Comparison of ENCODE assay signal across 10 cellular contexts in genomic region chr7:84025332-84025927, GRCh38.
DNase-seq lines count a peak whose midpoint lies in the region; FAIRE-seq and TF ChIP-seq lines count a peak whose summit lies in the region.
"Had no signal": no experiment of that assay in that cellular context is flagged by ENCODE, and none has a peak within 500 bp of the region (broad histone marks: within the 10 kb centered on the region; RNA-seq: fewer than 3 reads in every experiment).

No MANE protein-coding gene starts in this region.

- H3K4me1 Mint-ChIP-seq in Caco-2 (ENCODE audit: low read depth, unreplicated experiment): peaks cover 31% of the 10 kb centered on the region
- peaks cover 4% of the 10 kb centered on the region for H3K4me1 Mint-ChIP-seq in nephron progenitor cell

- dilution Hi-C loops in endothelial cell of umbilical vein (cut with MboI; ENCODE audit: extremely low pct_ligation_motif_present, low sequenced_read_pairs): no loop called here

- H3K27me3 ChIP-seq in Caco-2 (replicated peaks; ENCODE audit: control insufficient read depth, insufficient read depth, low read length) (no peaks in the 10 kb centered on the region), endothelial cell of umbilical vein (ENCODE audit: control insufficient read depth in 2 of 2, insufficient read depth in 2 of 2, low read length in 2 of 2) (no peaks in the 10 kb centered on the region)

- H3K4me2 ChIP-seq in endothelial cell of umbilical vein (ENCODE audit: insufficient read depth, low read length): no peak overlapping the region

- H3K27ac ChIP-seq in endothelial cell of umbilical vein (ENCODE audit: insufficient read depth, low read depth, low read length): peak overlapping the region; percentile 65

- no peaks in the 10 kb centered on the region; the same call in 1 of the 2 replicates for H3K9me3 ChIP-seq in Caco-2
- no peaks in the 10 kb centered on the region for H3K9me3 ChIP-seq in endothelial cell of umbilical vein (replicated peaks; ENCODE audit: control insufficient read depth, insufficient read depth, low read length)

- H3K27ac Mint-ChIP-seq in Caco-2 (ENCODE audit: unreplicated experiment): peak overlapping the region; percentile 84
- H3K27ac Mint-ChIP-seq in nephron progenitor cell: peak overlapping the region; percentile 78

- H3K4me3 ChIP-seq in Caco-2 (ENCODE audit: low read depth, low read length): no peak overlapping the region
- H3K4me3 ChIP-seq in endothelial cell of umbilical vein (replicated peaks in 1 of 3; ENCODE audit: insufficient read depth in 1 of 3, low read depth in 1 of 3, low read length in 3 of 3): no peak overlapping the region

- H3K27me3 Mint-ChIP-seq in Caco-2 (ENCODE audit: insufficient read depth, unreplicated experiment) (no peaks in the 10 kb centered on the region), nephron progenitor cell (ENCODE audit: low read depth, poor library complexity) (no peaks in the 10 kb centered on the region)

- no peak for TF ChIP-seq CTCF in Caco-2 (IDR thresholded peaks at IDR 0.05; ENCODE audit: insufficient read depth in 1 of 2, low read depth in 1 of 2, low read length in 1 of 2, severe bottlenecking in 1 of 2, unreplicated experiment in 1 of 2)
- TF ChIP-seq CTCF in endothelial cell of umbilical vein (IDR thresholded peaks at IDR 0.05; ENCODE audit: extremely low read depth in 1 of 2, insufficient read depth in 1 of 2, low read depth in 1 of 2, low read length in 2 of 2): no peak
- no peak for TF ChIP-seq CTCF in nephron progenitor cell (IDR thresholded peaks at IDR 0.05)

- intact Hi-C loops in Caco-2 (cut with micrococcal nuclease; ENCODE audit: unreplicated experiment) (loop anchor here (1.0 to 2.0 kb wide), 3 partner anchors 19 to 163 kb away; no protein-coding TSS in a partner anchor), endothelial cell of umbilical vein (cut with micrococcal nuclease) (loop anchor here (1.0 to 5.0 kb wide), 3 partner anchors 35 to 99 kb away; no protein-coding TSS in a partner anchor)

- DNase-seq in Caco-2 (peak; percentile 75 to 86), NCI-H460 (ENCODE audit: extremely low read depth, low read depth) (peak; percentile 20), endothelial cell of umbilical vein (ENCODE audit: low read depth, low spot score) (peak; percentile 95), nephron progenitor cell (peak; percentile 5), NCI-H748 (lab: John Stamatoyannopoulos, UW; ENCODE audit: unreplicated experiment) (no peak), GM19239 (ENCODE audit: insufficient read length, low spot score) (no peak), NK-92 (lab: John Stamatoyannopoulos, UW; ENCODE audit: unreplicated experiment) (no peak)
- no peak for DNase-seq in activated naive CD4-positive, alpha-beta T cell treated with Interleukin-2 at 50 U/mL for 16 hours
- DNase-seq: GF-D8, NCI-H526 treated with DMSO at 0.1 percent for 48 hours had no signal

- H3K4me3 Mint-ChIP-seq in Caco-2 (ENCODE audit: unreplicated experiment) (no peak overlapping the region), nephron progenitor cell (no peak overlapping the region)

- H3K79me2 ChIP-seq in endothelial cell of umbilical vein (ENCODE audit: control insufficient read depth, insufficient read depth, low read length): no peaks in the 10 kb centered on the region

- H3K9ac ChIP-seq in endothelial cell of umbilical vein (replicated peaks; ENCODE audit: extremely low read depth, insufficient read depth, low read length): peak overlapping the region; percentile 5

- H4K20me1 ChIP-seq in endothelial cell of umbilical vein (replicated peaks; ENCODE audit: control insufficient read depth, extremely low read depth, insufficient read depth, low read length): no peaks in the 10 kb centered on the region

- peaks cover 9% of the 10 kb centered on the region for H3K9me3 Mint-ChIP-seq in Caco-2 (ENCODE audit: unreplicated experiment)
- H3K9me3 Mint-ChIP-seq in nephron progenitor cell: no peaks in the 10 kb centered on the region

- H3K36me3 Mint-ChIP-seq in Caco-2 (ENCODE audit: insufficient read depth, unreplicated experiment) (peaks cover 47% of the 10 kb centered on the region), nephron progenitor cell (ENCODE audit: low read depth) (peaks cover 14% of the 10 kb centered on the region)

- H3K36me3 ChIP-seq in Caco-2 (ENCODE audit: control insufficient read depth, insufficient read depth, low read length) (no peaks in the 10 kb centered on the region; the same call in none of the 2 replicates), endothelial cell of umbilical vein (ENCODE audit: control insufficient read depth in 2 of 2, extremely low read depth in 1 of 2, insufficient read depth in 2 of 2, low read length in 2 of 2) (no peaks in the 10 kb centered on the region)

- CTCF ChIA-PET in Caco-2 (lab: Charles Lee): no interaction called here
- CTCF ChIA-PET in endothelial cell of umbilical vein (lab: Charles Lee): interaction anchor here (0.9 to 1.4 kb wide), 4 partner anchors 8 to 123 kb away, joined by 3 read pairs; no protein-coding TSS in a partner anchor

- POLR2A ChIA-PET in Caco-2 (lab: Charles Lee) (no interaction called here), endothelial cell of umbilical vein (lab: Charles Lee) (no interaction called here)

- H3K4me1 ChIP-seq in Caco-2 (peaks cover 70% of the 10 kb centered on the region), endothelial cell of umbilical vein (ENCODE audit: control insufficient read depth, extremely low read depth, insufficient read depth, low read length) (peaks cover 15% of the 10 kb centered on the region)

- H3K9me1 ChIP-seq in endothelial cell of umbilical vein (replicated peaks; ENCODE audit: control insufficient read depth, extremely low read depth, insufficient read depth, low read length): no peaks in the 10 kb centered on the region

- FAIRE-seq in endothelial cell of umbilical vein (lab: Jason Lieb, UNC) (peak; percentile 35), GM19239 (lab: Jason Lieb, UNC) (no peak)

- TF ChIP-seq POLR2A in endothelial cell of umbilical vein (IDR thresholded peaks at IDR 0.05; ENCODE audit: low read depth, low read length): no peak

- no TSS peak for BruUV-seq in Caco-2 (replicated peaks; lab: Mats Ljungman, UMichigan)
- BruUV-seq in endothelial cell of umbilical vein (replicated peaks; lab: Mats Ljungman, UMichigan): no TSS peak

- peak overlapping the region; percentile 46 for H2AFZ ChIP-seq in endothelial cell of umbilical vein (ENCODE audit: low read depth, low read length)

TF ChIP-seq in endothelial cell of umbilical vein, 7 proteins besides CTCF, POLR2A, EP300 and RAD21:
- peak; percentile 93 for TF ChIP-seq GATA2 (IDR thresholded peaks at IDR 0.05; ENCODE audit: insufficient read depth, insufficient read length, low read depth, low read length)
- peak; percentile 71 for TF ChIP-seq FOS (IDR thresholded peaks at IDR 0.05; ENCODE audit: borderline replicate concordance, insufficient read depth, low read length)
- TF ChIP-seq JUN (IDR thresholded peaks at IDR 0.05; ENCODE audit: borderline replicate concordance, insufficient read depth, insufficient read length, low read depth): peak; percentile 75
- TF ChIP-seq POLR2AphosphoS5 (IDR thresholded peaks at IDR 0.05; ENCODE audit: insufficient read depth, low read depth, low read length): no peak
- TF ChIP-seq EZH2 (IDR thresholded peaks at IDR 0.05; ENCODE audit: borderline replicate concordance, low read depth, low read length, severe bottlenecking): no peak
- no peak for TF ChIP-seq MAX (IDR thresholded peaks at IDR 0.05; ENCODE audit: insufficient read depth, insufficient read length)
- no peak for TF ChIP-seq MYC (IDR thresholded peaks at IDR 0.05; ENCODE audit: low read depth, low read length)

Comparison
In these comparisons a context has a peak if more than half of its experiments do, and no peak if none do; other contexts are left out.
1. DNase-seq: peak in Caco-2 (2 of 2), NCI-H460 (single experiment), endothelial cell of umbilical vein (single experiment) and nephron progenitor cell (single experiment); none in activated naive CD4-positive, alpha-beta T cell treated with Interleukin-2 at 50 U/mL for 16 hours (single experiment), NCI-H748 (single experiment), GM19239 (single experiment) and NK-92 (single experiment).